21 cellular contexts compared by ENCODE assay signal in genomic region chr5:164098536-164098935, GRCh38.
"Had no signal": no experiment of that assay in that cellular context is flagged by ENCODE, and none has a peak within 500 bp of the region (broad histone marks: within the 10 kb centered on the region; RNA-seq: fewer than 3 reads in every experiment).

No MANE protein-coding gene starts in this region.

- FAIRE-seq: endometrium, frontal cortex had no signal

- H2AFZ ChIP-seq: neural progenitor cell had no signal

- H3K4me3 Mint-ChIP-seq: mesothelial cell of epicardium, natural killer cell, neural progenitor cell had no signal

- H3K27ac Mint-ChIP-seq: mesothelial cell of epicardium, natural killer cell, neural progenitor cell had no signal

- H3K4me1 ChIP-seq: esophagus muscularis mucosa, right atrium auricular region, sigmoid colon, stomach, transverse colon had no signal

- H3K4me2 ChIP-seq: neural progenitor cell had no signal

- H3K9ac ChIP-seq: neural progenitor cell had no signal

- H3K4me3 ChIP-seq: esophagus muscularis mucosa, heart left ventricle, neural progenitor cell, ovary, right atrium auricular region, sigmoid colon, skin epidermis, stomach, thoracic aorta, transverse colon had no signal

- H3K36me3 ChIP-seq: esophagus muscularis mucosa, heart left ventricle, neural progenitor cell, ovary, right atrium auricular region, sigmoid colon, stomach, thoracic aorta, transverse colon had no signal

- H3K36me3 Mint-ChIP-seq: mesothelial cell of epicardium, natural killer cell, neural progenitor cell had no signal

- H3K9me3 ChIP-seq: esophagus muscularis mucosa, heart left ventricle, ovary, right atrium auricular region, sigmoid colon, stomach, thoracic aorta, transverse colon had no signal

- H3K9me3 Mint-ChIP-seq: mesothelial cell of epicardium, neural progenitor cell had no signal

- H3K27ac ChIP-seq: esophagus muscularis mucosa, heart left ventricle, neural progenitor cell, ovary, right atrium auricular region, sigmoid colon, skin epidermis, stomach, thoracic aorta, transverse colon had no signal

- ATAC-seq: heart left ventricle, natural killer cell had no signal

- H3K4me1 Mint-ChIP-seq: mesothelial cell of epicardium, natural killer cell, neural progenitor cell had no signal

- H3K27me3 ChIP-seq: esophagus muscularis mucosa, heart left ventricle, neural progenitor cell, ovary, right atrium auricular region, sigmoid colon, stomach, transverse colon had no signal

- DNase-seq: cortex of kidney; effector memory CD4-positive, alpha-beta T cell; heart left ventricle; hippocampal formation; natural killer cell; nucleus accumbens; ovary; sigmoid colon; stimulated activated CD4-positive, alpha-beta T cell treated with anti-CD3 and anti-CD28 coated beads, Interleukin-2, amount 100 ng/mL, for 24 hours; stimulated activated naive CD4-positive, alpha-beta T cell; stomach; substantia nigra; transverse colon had no signal
